8 cellular contexts compared by ENCODE assay signal in genomic region chr2:32009479-32010256, GRCh38. TPM values are rescaled to one million over a fixed set of nuclear protein-coding genes. Genes with fewer than 3 reads are reported as not detected.
A peak's percentile ranks its signal among the peaks of the same experiment; 100 is the strongest.
DNase-seq lines count a peak whose midpoint lies in the region; ATAC-seq and TF ChIP-seq lines count a peak whose summit lies in the region.

No MANE protein-coding gene starts in this region.

- peak overlapping the region; percentile 94 for H3K18ac ChIP-seq in neuronal stem cell (ENCODE audit: low read length)

- H3K79me2 ChIP-seq in PC-9 (ENCODE audit: low read depth) = peaks cover 51% of the 10 kb centered on the region

- CTCF ChIA-PET in PC-9 (lab: Charles Lee) = interaction anchor here (0.6 to 0.7 kb wide), 2 partner anchors 10 to 127 kb away, joined by 3 to 4 read pairs; no protein-coding TSS in a partner anchor

- H3K14ac ChIP-seq in neuronal stem cell (ENCODE audit: low read length) = peak overlapping the region; percentile 97

- H3K27ac ChIP-seq in PC-9 (peak overlapping the region; percentile 30; the same call in 1 of the 2 replicates), neuronal stem cell (replicated peaks; ENCODE audit: low read length) (peak overlapping the region; percentile 99)

- H3K4me2 ChIP-seq in PC-9 = peak overlapping the region; percentile 97
- peak overlapping the region; percentile 91 for H3K4me2 ChIP-seq in neuronal stem cell (ENCODE audit: insufficient read depth, low read length, poor library complexity, severe bottlenecking)

- peaks cover 30% of the 10 kb centered on the region for H4K20me1 ChIP-seq in PC-9 (ENCODE audit: insufficient read depth)

- H3K4me1 ChIP-seq in PC-9 (replicated peaks; ENCODE audit: insufficient read depth) = peaks cover 45% of the 10 kb centered on the region
- H3K4me1 ChIP-seq in neuronal stem cell (ENCODE audit: control insufficient read depth in 2 of 2, insufficient read depth in 1 of 2, low read depth in 1 of 2, low read length in 2 of 2) = peaks cover 0 to 2% of the 10 kb centered on the region in 2 donors

- H3K4ac ChIP-seq in neuronal stem cell (ENCODE audit: low read length) = no peak overlapping the region

- H3K9me2 ChIP-seq in PC-9 (ENCODE audit: insufficient read depth) = no peaks in the 10 kb centered on the region

- DNase-seq in NCI-H510A (lab: John Stamatoyannopoulos, UW) (peak; percentile 11), NCI-H510A treated with DMSO at 0.1 percent for 48 hours (lab: John Stamatoyannopoulos, UW) (no peak), PC-9 (peak in 1 of 2 experiments; percentile 33), foreskin melanocyte (peak; percentile 11), neuronal stem cell (ENCODE audit: low spot score) (peak; percentile 4), type B pancreatic cell (ENCODE audit: extremely low spot score, unreplicated experiment) (peak; percentile 75)
- DNase-seq in activated effector memory CD4-positive, alpha-beta T cell treated with anti-CD3 and anti-CD28 coated beads, Interleukin-2, amount 50 U/mL, for 16 hours = peak; percentile 79

- H2BK120ac ChIP-seq in neuronal stem cell (ENCODE audit: low read depth, low read length) = no peak overlapping the region

- POLR2A ChIA-PET in PC-9 (lab: Charles Lee; ENCODE audit: unreplicated experiment) = interaction anchor here (0.6 kb wide), 1 partner anchor 30 kb away, joined by 5 read pairs; the partner anchor contains the start of gene DPY30

- no peak overlapping the region for H4K91ac ChIP-seq in neuronal stem cell (ENCODE audit: low read depth, low read length, poor library complexity)

- H3F3A ChIP-seq in PC-9 (ENCODE audit: insufficient read depth, low read depth) = peaks cover 37% of the 10 kb centered on the region

- no CpG with 5 or more reads among the region's 92 CpGs for WGBS in neuronal stem cell (ENCODE audit: extremely low coverage in 2 of 2, insufficient read length in 2 of 2, insufficient replicate concordance in 1 of 2), 2 donors

- peak; percentile 22 for ATAC-seq in HG02840 (IDR thresholded peaks at IDR 0.05; ENCODE audit: low FRiP score, unreplicated experiment)

- H3K23ac ChIP-seq in neuronal stem cell (ENCODE audit: low read depth, low read length, poor library complexity) = peak overlapping the region; percentile 96

- no peaks in the 10 kb centered on the region for H3K9me3 ChIP-seq in PC-9 (ENCODE audit: insufficient read depth, low read depth)
- H3K9me3 ChIP-seq in neuronal stem cell (replicated peaks in 1 of 2; ENCODE audit: control insufficient read depth in 2 of 2, insufficient read depth in 1 of 2, low read depth in 1 of 2, low read length in 2 of 2) = no peaks in the 10 kb centered on the region

- peak overlapping the region; percentile 80 for H2AFZ ChIP-seq in PC-9
- peak overlapping the region; percentile 61 for H2AFZ ChIP-seq in neuronal stem cell (ENCODE audit: low read length)

- H2BK5ac ChIP-seq in neuronal stem cell (ENCODE audit: low read length) = peak overlapping the region; percentile 90

- peaks cover 7% of the 10 kb centered on the region for H3K9me3 Mint-ChIP-seq in type B pancreatic cell

- H3K27me3 ChIP-seq in PC-9 (ENCODE audit: insufficient read depth, low read depth) (no peaks in the 10 kb centered on the region), neuronal stem cell (ENCODE audit: control insufficient read depth in 3 of 3, insufficient read depth in 3 of 3, low read depth in 1 of 3, low read length in 3 of 3) (no peaks in the 10 kb centered on the region)

- H3K9ac ChIP-seq in neuronal stem cell (ENCODE audit: low read depth, low read length, poor library complexity) = peak overlapping the region; percentile 97

- H3K36me3 ChIP-seq in PC-9 (ENCODE audit: low read depth) (peaks cover 5% of the 10 kb centered on the region; the same call in 1 of the 2 replicates), neuronal stem cell (replicated peaks in 1 of 2; ENCODE audit: control insufficient read depth in 2 of 2, insufficient read depth in 2 of 2, low read length in 2 of 2) (peaks cover 0 to 7% of the 10 kb centered on the region in 2 donors)

- no TSS peak for BruUV-seq in PC-9 (replicated peaks; lab: Mats Ljungman, UMichigan)

- H3K4me3 ChIP-seq in PC-9 (peak overlapping the region; percentile 100), neuronal stem cell (ENCODE audit: low read length in 2 of 2) (peak overlapping the region; percentile 64 to 92)

- H3K27ac Mint-ChIP-seq in type B pancreatic cell = peak overlapping the region; percentile 79

- peak overlapping the region; percentile 88 for H3K4me3 Mint-ChIP-seq in type B pancreatic cell

- peak overlapping the region; percentile 71 for H2BK15ac ChIP-seq in neuronal stem cell (ENCODE audit: low read length)

- H3K27me3 Mint-ChIP-seq in type B pancreatic cell = no peaks in the 10 kb centered on the region

- peak overlapping the region; percentile 65 for H4K8ac ChIP-seq in neuronal stem cell (ENCODE audit: low read depth, low read length)

- H2AK5ac ChIP-seq in neuronal stem cell (ENCODE audit: low read depth, low read length) = peak overlapping the region; percentile 63

- peaks cover 35% of the 10 kb centered on the region for H3K4me1 Mint-ChIP-seq in type B pancreatic cell (ENCODE audit: unreplicated experiment)

- H2BK12ac ChIP-seq in neuronal stem cell (ENCODE audit: low read length) = no peak overlapping the region

- intact Hi-C loops in PC-9 (cut with micrococcal nuclease; ENCODE audit: unreplicated experiment) = loop anchor here (2.0 kb wide), 1 partner anchor 29 kb away; the partner anchor contains the start of gene DPY30

- TF ChIP-seq CTCF in PC-9 (conservative IDR thresholded peaks at IDR 0.05) (no peak), type B pancreatic cell (conservative IDR thresholded peaks at IDR 0.05) (no peak)

- H3K79me1 ChIP-seq in neuronal stem cell (ENCODE audit: low read depth, low read length) = peaks cover 3% of the 10 kb centered on the region

- peaks cover 16% of the 10 kb centered on the region for H3K36me3 Mint-ChIP-seq in type B pancreatic cell

RNA-seq across cellular contexts. Expression of gene MEMO1, which starts 1.1 kb away (rescaled TPM):
- total RNA-seq in PC-9 (2021) (29.5 and 40.2 TPM in 2 replicates), type B pancreatic cell (ENCODE audit: low replicate concordance) (45.0 and 48.5 TPM in 2 replicates)
- polyA plus RNA-seq in neuronal stem cell (2013, experiment 1 of 2) = 24.6 TPM
- 24.7 TPM for polyA plus RNA-seq in neuronal stem cell (2013, experiment 2 of 2)

RNA-seq across cellular contexts. Expression of gene DPY30, which starts 29.9 kb away (rescaled TPM):
- total RNA-seq in PC-9 (2021) = 89.6 and 109 TPM in 2 replicates
- polyA plus RNA-seq in neuronal stem cell (2013, experiment 1 of 2) = 192 TPM
- 194 TPM for polyA plus RNA-seq in neuronal stem cell (2013, experiment 2 of 2)
- total RNA-seq in type B pancreatic cell (ENCODE audit: low replicate concordance) = 84.4 and 84.5 TPM in 2 replicates

RNA-seq across cellular contexts. Expression of gene SPAST, which starts 53.7 kb away (rescaled TPM):
- total RNA-seq in PC-9 (2021) = 17.2 and 19.2 TPM in 2 replicates
- 18.8 TPM for polyA plus RNA-seq in neuronal stem cell (2013, experiment 1 of 2)
- 20.5 TPM for polyA plus RNA-seq in neuronal stem cell (2013, experiment 2 of 2)
- total RNA-seq in type B pancreatic cell (ENCODE audit: low replicate concordance) = 22.1 and 28.4 TPM in 2 replicates
